ENCODE assay signal across 1 cellular context in genomic region chr6:13593720-13594119, GRCh38.
TF ChIP-seq lines count a peak whose summit lies in the region.

No MANE protein-coding gene starts in this region.

TF ChIP-seq in SK-N-SH, 30 proteins besides CTCF, POLR2A, EP300 and RAD21 (continued from another document):
- TF ChIP-seq, protein P1, sequence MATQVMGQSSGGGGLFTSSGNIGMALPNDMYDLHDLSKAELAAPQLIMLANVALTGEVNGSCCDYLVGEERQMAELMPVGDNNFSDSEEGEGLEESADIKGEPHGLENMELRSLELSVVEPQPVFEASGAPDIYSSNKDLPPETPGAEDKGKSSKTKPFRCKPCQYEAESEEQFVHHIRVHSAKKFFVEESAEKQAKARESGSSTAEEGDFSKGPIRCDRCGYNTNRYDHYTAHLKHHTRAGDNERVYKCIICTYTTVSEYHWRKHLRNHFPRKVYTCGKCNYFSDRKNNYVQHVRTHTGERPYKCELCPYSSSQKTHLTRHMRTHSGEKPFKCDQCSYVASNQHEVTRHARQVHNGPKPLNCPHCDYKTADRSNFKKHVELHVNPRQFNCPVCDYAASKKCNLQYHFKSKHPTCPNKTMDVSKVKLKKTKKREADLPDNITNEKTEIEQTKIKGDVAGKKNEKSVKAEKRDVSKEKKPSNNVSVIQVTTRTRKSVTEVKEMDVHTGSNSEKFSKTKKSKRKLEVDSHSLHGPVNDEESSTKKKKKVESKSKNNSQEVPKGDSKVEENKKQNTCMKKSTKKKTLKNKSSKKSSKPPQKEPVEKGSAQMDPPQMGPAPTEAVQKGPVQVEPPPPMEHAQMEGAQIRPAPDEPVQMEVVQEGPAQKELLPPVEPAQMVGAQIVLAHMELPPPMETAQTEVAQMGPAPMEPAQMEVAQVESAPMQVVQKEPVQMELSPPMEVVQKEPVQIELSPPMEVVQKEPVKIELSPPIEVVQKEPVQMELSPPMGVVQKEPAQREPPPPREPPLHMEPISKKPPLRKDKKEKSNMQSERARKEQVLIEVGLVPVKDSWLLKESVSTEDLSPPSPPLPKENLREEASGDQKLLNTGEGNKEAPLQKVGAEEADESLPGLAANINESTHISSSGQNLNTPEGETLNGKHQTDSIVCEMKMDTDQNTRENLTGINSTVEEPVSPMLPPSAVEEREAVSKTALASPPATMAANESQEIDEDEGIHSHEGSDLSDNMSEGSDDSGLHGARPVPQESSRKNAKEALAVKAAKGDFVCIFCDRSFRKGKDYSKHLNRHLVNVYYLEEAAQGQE (IDR thresholded peaks at IDR 0.05; ENCODE audit: low read depth, low read length), result no peak
